ENCODE assay signal across 21 cellular contexts in genomic region chr10:91352760-91353159, GRCh38. TPM values are rescaled to one million over a fixed set of nuclear protein-coding genes. Genes with fewer than 3 reads are reported as not detected.
DNase-seq lines count a peak whose midpoint lies in the region; ATAC-seq and TF ChIP-seq lines count a peak whose summit lies in the region.
"Had no signal": no experiment of that assay in that cellular context is flagged by ENCODE, and none has a peak within 500 bp of the region (broad histone marks: within the 10 kb centered on the region; RNA-seq: fewer than 3 reads in every experiment).

No MANE protein-coding gene starts in this region.

- TF ChIP-seq CTCF in IMR-90 (conservative IDR thresholded peaks at IDR 0.05; ENCODE audit: low read depth, low read length), result no peak
- TF ChIP-seq CTCF in uterus (IDR thresholded peaks at IDR 0.05), result no peak

- DNase-seq in COLO829 (ENCODE audit: low spot score) (peak; percentile 40), IMR-90 (peak; percentile 21), kidney tubule cell (ENCODE audit: low spot score) (peak; percentile 9), uterus (no peak)
- DNase-seq: BE2C, COR-L47, DMS79 treated with DMSO at 0.1 percent for 48 hours, Kasumi-1, NCI-H1092, NCI-H146, NCI-H2029, NCI-H2227 treated with DMSO at 0.1 percent for 48 hours, NCI-H510A treated with DMSO at 0.1 percent for 48 hours, NCI-H748 treated with DMSO at 0.1 percent for 48 hours, SJCRH30 had no signal

- no peak overlapping the region for H3K18ac ChIP-seq in IMR-90 (ENCODE audit: low read depth, low read length)

- H3K4me1 ChIP-seq in IMR-90 (ENCODE audit: control insufficient read depth, insufficient read depth, low read length) (peaks cover 15% of the 10 kb centered on the region), uterus (no peaks in the 10 kb centered on the region)

- no peaks in the 10 kb centered on the region for H4K20me1 ChIP-seq in IMR-90 (ENCODE audit: insufficient read depth, low read length)

- H3K9ac ChIP-seq in IMR-90 (ENCODE audit: low read depth, low read length), result no peak overlapping the region

- intact Hi-C loops in IMR-90 (cut with micrococcal nuclease) (no loop called here), uterus (cut with DNase I; ENCODE audit: low total_unique reads) (no loop called here)

- CTCF ChIA-PET in IMR-90 (lab: Yijun Ruan, JAX), result no interaction called here

- H3K4me1 Mint-ChIP-seq in activated T-helper 17 cell treated with anti-CD3 and anti-CD28 coated beads, Interleukin-2, amount 50 U/mL, for 72 hours, result peaks cover 4% of the 10 kb centered on the region

- H3K27ac ChIP-seq in IMR-90 (ENCODE audit: insufficient read depth, low read length) (no peak overlapping the region), uterus (no peak overlapping the region)
- H3K27ac ChIP-seq: A549, SJCRH30 had no signal

- H3K4me2 ChIP-seq in IMR-90 (ENCODE audit: low read depth, low read length), result no peak overlapping the region
- H3K4me2 ChIP-seq: A549 had no signal

- H3K36me3 ChIP-seq in IMR-90 (ENCODE audit: control insufficient read depth, insufficient read depth, low read length), result no peaks in the 10 kb centered on the region
- H3K36me3 ChIP-seq in uterus, result no peaks in the 10 kb centered on the region
- H3K36me3 ChIP-seq: BE2C, SJCRH30 had no signal

- no peaks in the 10 kb centered on the region for H3K36me3 Mint-ChIP-seq in activated T-helper 17 cell treated with anti-CD3 and anti-CD28 coated beads, Interleukin-2, amount 50 U/mL, for 72 hours (ENCODE audit: low read depth)

- no peak for TF ChIP-seq RAD21 in IMR-90 (IDR thresholded peaks at IDR 0.05; ENCODE audit: low read length)

- H2BK20ac ChIP-seq in IMR-90 (ENCODE audit: low read depth, low read length), result no peak overlapping the region

- no peak overlapping the region for H2AK5ac ChIP-seq in IMR-90 (ENCODE audit: low read depth, low read length)

- BruUV-seq in IMR-90 (replicated peaks; lab: Mats Ljungman, UMichigan), result no TSS peak

- no peak overlapping the region for H3K27ac Mint-ChIP-seq in activated T-helper 17 cell treated with anti-CD3 and anti-CD28 coated beads, Interleukin-2, amount 50 U/mL, for 72 hours
- H3K27ac Mint-ChIP-seq: T-helper 1 cell treated with Interleukin-12 subunit alpha and Interleukin-12 subunit beta and Interleukin-4 antibody, amounts not matched to agents 30 μg/mL and 1 μg/mL, for 36 hours had no signal

- H3K4me3 ChIP-seq in IMR-90 (ENCODE audit: insufficient read depth, low read depth, low read length) (no peak overlapping the region), uterus (no peak overlapping the region)
- H3K4me3 ChIP-seq: A549, SJCRH30 had no signal

- peaks cover 7% of the 10 kb centered on the region; the same call in 1 of the 2 replicates for H3K9me1 ChIP-seq in IMR-90 (ENCODE audit: insufficient read depth, low read length)

- H3K23ac ChIP-seq in IMR-90 (ENCODE audit: low read depth, low read length), result no peak overlapping the region

- H2BK15ac ChIP-seq in IMR-90 (ENCODE audit: low read depth, low read length), result no peak overlapping the region

- ATAC-seq in IMR-90 (ENCODE audit: low read depth) (no peak), HG02610 (IDR thresholded peaks at IDR 0.05; ENCODE audit: unreplicated experiment) (no peak), HG03175 (IDR thresholded peaks at IDR 0.05; ENCODE audit: unreplicated experiment) (no peak)
- ATAC-seq in activated T-helper 17 cell treated with anti-CD3 and anti-CD28 coated beads, Interleukin-2, amount 50 U/mL, for 72 hours (replicated peaks), result peak; percentile 40
- ATAC-seq: A549, Panc1 had no signal

- WGBS in IMR-90 (ENCODE audit: extremely low coverage in 2 of 2, insufficient read length in 1 of 2), 2 experiments, result no CpG with 5 or more reads among the region's 1 CpG

- H3K9me3 Mint-ChIP-seq in activated T-helper 17 cell treated with anti-CD3 and anti-CD28 coated beads, Interleukin-2, amount 50 U/mL, for 72 hours, result no peaks in the 10 kb centered on the region
- H3K9me3 Mint-ChIP-seq: T-helper 1 cell treated with Interleukin-12 subunit alpha and Interleukin-12 subunit beta and Interleukin-4 antibody, amounts not matched to agents 30 μg/mL and 1 μg/mL, for 36 hours had no signal

- no peak overlapping the region for H2BK120ac ChIP-seq in IMR-90 (ENCODE audit: low read depth, low read length)

- POLR2A ChIA-PET in IMR-90 (lab: Charles Lee; ENCODE audit: unreplicated experiment), result no interaction called here

- no peaks in the 10 kb centered on the region; the same call in 1 of the 2 replicates for H3K27me3 ChIP-seq in IMR-90 (ENCODE audit: control insufficient read depth, insufficient read depth, low read length)
- no peaks in the 10 kb centered on the region for H3K27me3 ChIP-seq in uterus
- H3K27me3 ChIP-seq: BE2C, SJCRH30 had no signal

- no peak overlapping the region for H4K91ac ChIP-seq in IMR-90 (ENCODE audit: insufficient read depth, low read depth, low read length)

- no peak overlapping the region for H2AK9ac ChIP-seq in IMR-90 (replicated peaks; ENCODE audit: low read depth, low read length, poor library complexity)

- peaks cover 22% of the 10 kb centered on the region for H3K27me3 Mint-ChIP-seq in activated T-helper 17 cell treated with anti-CD3 and anti-CD28 coated beads, Interleukin-2, amount 50 U/mL, for 72 hours

- no peak overlapping the region for H3K56ac ChIP-seq in IMR-90 (ENCODE audit: extremely low read depth, insufficient read depth, low read length)

- TF ChIP-seq POLR2A in IMR-90 (IDR thresholded peaks at IDR 0.05; ENCODE audit: low read depth, low read length), result no peak
- no peak for TF ChIP-seq POLR2A in uterus (IDR thresholded peaks at IDR 0.05)

- in situ Hi-C loops in IMR-90 (cut with MboI; ENCODE audit: low sequenced_read_pairs), result no loop called here

- no peak overlapping the region for H3K14ac ChIP-seq in IMR-90 (replicated peaks; ENCODE audit: low read depth, low read length)

- H3K4me3 Mint-ChIP-seq in activated T-helper 17 cell treated with anti-CD3 and anti-CD28 coated beads, Interleukin-2, amount 50 U/mL, for 72 hours, result no peak overlapping the region
- H3K4me3 Mint-ChIP-seq: T-helper 1 cell treated with Interleukin-12 subunit alpha and Interleukin-12 subunit beta and Interleukin-4 antibody, amounts not matched to agents 30 μg/mL and 1 μg/mL, for 36 hours had no signal

- no peak overlapping the region for H2BK5ac ChIP-seq in IMR-90 (ENCODE audit: low read depth, low read length, poor library complexity, severe bottlenecking)

- dilution Hi-C loops in IMR-90 (cut with HindIII; ENCODE audit: low sequenced_read_pairs, unreplicated experiment), result no loop called here

- H4K5ac ChIP-seq in IMR-90 (ENCODE audit: low read depth, low read length), result no peak overlapping the region

- H3K79me1 ChIP-seq in IMR-90 (ENCODE audit: low read depth in 1 of 2, low read length in 2 of 2), result no peaks in the 10 kb centered on the region

- no peak overlapping the region for H4K8ac ChIP-seq in IMR-90 (ENCODE audit: low read depth in 2 of 2, low read length in 2 of 2)

- H2AFZ ChIP-seq in IMR-90 (replicated peaks; ENCODE audit: low read length, poor library complexity), result no peak overlapping the region

- no peak overlapping the region for H3K4ac ChIP-seq in IMR-90 (ENCODE audit: low read depth, low read length)

- H3K9me3 ChIP-seq in IMR-90 (ENCODE audit: control insufficient read depth, insufficient read depth, low read length) (no peaks in the 10 kb centered on the region), uterus (no peaks in the 10 kb centered on the region)
- H3K9me3 ChIP-seq: A549, BE2C, SJCRH30 had no signal

TF ChIP-seq in IMR-90, 13 proteins besides CTCF, POLR2A, EP300 and RAD21:
- no peak for TF ChIP-seq BHLHE40 (IDR thresholded peaks at IDR 0.05; ENCODE audit: low read depth, low read length)
- TF ChIP-seq NFE2L2 (IDR thresholded peaks at IDR 0.05; ENCODE audit: low read depth, low read length), result no peak
- TF ChIP-seq CHD1 (IDR thresholded peaks at IDR 0.05; ENCODE audit: low read depth, low read length), result no peak
- no peak for TF ChIP-seq FOS (IDR thresholded peaks at IDR 0.05; ENCODE audit: low read depth, low read length)
- no peak for TF ChIP-seq RCOR1 (IDR thresholded peaks at IDR 0.05; ENCODE audit: insufficient replicate concordance, low read length)
- no peak for TF ChIP-seq MAZ (IDR thresholded peaks at IDR 0.05; ENCODE audit: borderline replicate concordance, low read depth, low read length)
- no peak for TF ChIP-seq CEBPB (IDR thresholded peaks at IDR 0.05; ENCODE audit: low read depth, low read length)
- TF ChIP-seq, protein P1, sequence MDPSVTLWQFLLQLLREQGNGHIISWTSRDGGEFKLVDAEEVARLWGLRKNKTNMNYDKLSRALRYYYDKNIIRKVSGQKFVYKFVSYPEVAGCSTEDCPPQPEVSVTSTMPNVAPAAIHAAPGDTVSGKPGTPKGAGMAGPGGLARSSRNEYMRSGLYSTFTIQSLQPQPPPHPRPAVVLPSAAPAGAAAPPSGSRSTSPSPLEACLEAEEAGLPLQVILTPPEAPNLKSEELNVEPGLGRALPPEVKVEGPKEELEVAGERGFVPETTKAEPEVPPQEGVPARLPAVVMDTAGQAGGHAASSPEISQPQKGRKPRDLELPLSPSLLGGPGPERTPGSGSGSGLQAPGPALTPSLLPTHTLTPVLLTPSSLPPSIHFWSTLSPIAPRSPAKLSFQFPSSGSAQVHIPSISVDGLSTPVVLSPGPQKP (IDR thresholded peaks at IDR 0.05; ENCODE audit: borderline replicate concordance, low read depth, low read length), result no peak

RNA-seq across cellular contexts. Expression of gene HECTD2, which starts 57.4 kb away (rescaled TPM):
- total RNA-seq in IMR-90 (2012; rRNA removed), result 5.9 and 10.3 TPM in 2 replicates
- polyA plus RNA-seq in IMR-90 (2012; rRNA removed), result 3.2 and 5.2 TPM in 2 replicates
- 0.97 and 1.2 TPM in 2 replicates for polyA plus RNA-seq in IMR-90 (2012; cell fraction: cytosol; rRNA removed)
- polyA plus RNA-seq in IMR-90 (2012; cell fraction: nucleus; rRNA removed; ENCODE audit: low replicate concordance), result 2.9 and 22.5 TPM in 2 replicates
- total RNA-seq in activated T-helper 17 cell treated with anti-CD3 and anti-CD28 coated beads, Interleukin-2, amount 50 U/mL, for 72 hours, result 1 to 10 TPM; 4.0 to 7.0 TPM
- total RNA-seq in uterus, result 10 to 100 TPM; 21.0 to 65.7 (median 33.2) TPM

Comparison
In these comparisons a context has a peak if more than half of its experiments do, and no peak if none do; other contexts are left out.
1. DNase-seq: peak in COLO829 (single experiment), IMR-90 (single experiment) and kidney tubule cell (single experiment); none in uterus (0 of 2).